ENCODE assay signal across 8 cellular contexts in genomic region chr3:13655074-13655913, GRCh38.
DNase-seq lines count a peak whose midpoint lies in the region; ATAC-seq, FAIRE-seq and TF ChIP-seq lines count a peak whose summit lies in the region.

No MANE protein-coding gene starts in this region.

- H3K4me1 Mint-ChIP-seq in activated naive CD4-positive, alpha-beta T cell treated with anti-CD3 and anti-CD28 coated beads, Interleukin-2, amount 50 U/mL, for 24 hours: peaks cover 27% of the 10 kb centered on the region

- WGBS in smooth muscle cell (ENCODE audit: low lambda C conversion rate): 18% methylated on average over 56 of the region's 70 CpGs

- DNase-seq in HTR-8/SVneo (ENCODE audit: insufficient read length, low spot score): peak; percentile 51
- peak; percentile 79 for DNase-seq in left ventricle myocardium superior
- DNase-seq in smooth muscle cell (lab: John Stamatoyannopoulos, UW; ENCODE audit: unreplicated experiment): peak; percentile 16
- no peak for DNase-seq in DMS114 treated with DMSO at 0.1 percent for 48 hours (lab: John Stamatoyannopoulos, UW; ENCODE audit: unreplicated experiment)
- no peak for DNase-seq in activated CD4-positive, CD25-positive, alpha-beta regulatory T cell treated with anti-CD3 and anti-CD28 coated beads, Interleukin-2, amount 50 U/mL, for 72 hours

- no peaks in the 10 kb centered on the region for H3K36me3 Mint-ChIP-seq in activated naive CD4-positive, alpha-beta T cell treated with anti-CD3 and anti-CD28 coated beads, Interleukin-2, amount 50 U/mL, for 24 hours

- no peaks in the 10 kb centered on the region for H4K20me1 ChIP-seq in BLaER1
- no peaks in the 10 kb centered on the region for H4K20me1 ChIP-seq in smooth muscle cell (ENCODE audit: low read depth)

- ATAC-seq in left ventricle myocardium superior: peak; percentile 69
- ATAC-seq in GM19452 (IDR thresholded peaks at IDR 0.05; ENCODE audit: unreplicated experiment): no peak

- peak overlapping the region; percentile 66 for H3K9ac ChIP-seq in BLaER1
- no peak overlapping the region for H3K9ac ChIP-seq in smooth muscle cell (ENCODE audit: low read depth)

- no peaks in the 10 kb centered on the region for H3K79me2 ChIP-seq in smooth muscle cell (ENCODE audit: low read depth)

- no peaks in the 10 kb centered on the region for H3K9me3 Mint-ChIP-seq in activated naive CD4-positive, alpha-beta T cell treated with anti-CD3 and anti-CD28 coated beads, Interleukin-2, amount 50 U/mL, for 24 hours

- peak overlapping the region; percentile 91 for H3K4me2 ChIP-seq in BLaER1
- peak overlapping the region; percentile 87 for H3K4me2 ChIP-seq in smooth muscle cell

- no peak overlapping the region for H2AFZ ChIP-seq in smooth muscle cell (ENCODE audit: low read depth)

- H3K27me3 ChIP-seq in BLaER1: peaks cover 29% of the 10 kb centered on the region
- peaks cover 18% of the 10 kb centered on the region for H3K27me3 ChIP-seq in smooth muscle cell (ENCODE audit: low read depth)

- FAIRE-seq in HTR-8/SVneo (lab: Jason Lieb, UNC): no peak

- H3K27ac ChIP-seq in BLaER1 (peak overlapping the region; percentile 65), smooth muscle cell (ENCODE audit: low read depth) (no peak overlapping the region)

- H3K4me1 ChIP-seq in BLaER1 (peaks cover 18% of the 10 kb centered on the region), smooth muscle cell (ENCODE audit: low read depth) (peaks cover 4% of the 10 kb centered on the region)

- H3K27ac Mint-ChIP-seq in activated naive CD4-positive, alpha-beta T cell treated with anti-CD3 and anti-CD28 coated beads, Interleukin-2, amount 50 U/mL, for 24 hours: no peak overlapping the region

- H3K9me3 ChIP-seq in BLaER1 (no peaks in the 10 kb centered on the region), smooth muscle cell (replicated peaks; ENCODE audit: low read depth) (no peaks in the 10 kb centered on the region)

- H3K4me3 ChIP-seq in BLaER1 (peak overlapping the region; percentile 63), smooth muscle cell (peak overlapping the region; percentile 44)

- H3K4me3 Mint-ChIP-seq in activated naive CD4-positive, alpha-beta T cell treated with anti-CD3 and anti-CD28 coated beads, Interleukin-2, amount 50 U/mL, for 24 hours: peak overlapping the region; percentile 71

- intact Hi-C loops in left ventricle myocardium superior (cut with micrococcal nuclease): no loop called here

- no peaks in the 10 kb centered on the region for H3F3A ChIP-seq in smooth muscle cell (ENCODE audit: low read depth)

- H3K36me3 ChIP-seq in BLaER1: no peaks in the 10 kb centered on the region
- H3K36me3 ChIP-seq in smooth muscle cell (ENCODE audit: low read depth): no peaks in the 10 kb centered on the region

- peak; percentile 73 for TF ChIP-seq CTCF in smooth muscle cell (IDR thresholded peaks at IDR 0.05; ENCODE audit: borderline replicate concordance, insufficient read depth, poor library complexity, severe bottlenecking)

- peaks cover 1% of the 10 kb centered on the region for H3K27me3 Mint-ChIP-seq in activated naive CD4-positive, alpha-beta T cell treated with anti-CD3 and anti-CD28 coated beads, Interleukin-2, amount 50 U/mL, for 24 hours

Comparison
In these comparisons a context has a peak if more than half of its experiments do, and no peak if none do; other contexts are left out.
1. DNase-seq: peak in HTR-8/SVneo (single experiment), left ventricle myocardium superior (single experiment) and smooth muscle cell (single experiment); none in DMS114 treated with DMSO at 0.1 percent for 48 hours (single experiment) and activated CD4-positive, CD25-positive, alpha-beta regulatory T cell treated with anti-CD3 and anti-CD28 coated beads, Interleukin-2, amount 50 U/mL, for 72 hours (single experiment).